Comparison of ENCODE assay signal across 1 cellular context in genomic region chr16:47448830-47449575, GRCh38.
TF ChIP-seq lines count a peak whose summit lies in the region.

No MANE protein-coding gene starts in this region.

TF ChIP-seq in K562, 482 proteins besides CTCF, POLR2A, EP300 and RAD21 (continued from another document and continues in another):
- TF ChIP-seq NR2C2 (CRISPR knock-in tag; IDR thresholded peaks at IDR 0.05) (no peak), NR2C2 (tag; IDR thresholded peaks at IDR 0.05) (no peak), E2F3 (CRISPR knock-in tag; IDR thresholded peaks at IDR 0.05) (no peak), POLR2AphosphoS5 (IDR thresholded peaks at IDR 0.05; ENCODE audit: control insufficient read depth, insufficient read depth, low read depth, low read length) (peak; percentile 70; the same call in 1 of the 2 replicates), HNRNPH1 (optimal IDR thresholded peaks at IDR 0.05; ENCODE audit: low read depth, low read length) (no peak), SRSF7 (optimal IDR thresholded peaks at IDR 0.05; ENCODE audit: low read depth, low read length) (no peak), HDAC3 (IDR thresholded peaks at IDR 0.05; ENCODE audit: borderline replicate concordance, partially characterized antibody) (no peak), ZBTB2 (IDR thresholded peaks at IDR 0.05) (no peak), ZNF146 (CRISPR knock-in tag; IDR thresholded peaks at IDR 0.05; ENCODE audit: unreplicated experiment) (no peak), HNRNPLL (IDR thresholded peaks at IDR 0.05; ENCODE audit: low read depth, low read length, poor library complexity, severe bottlenecking) (no peak), DLX4 (CRISPR knock-in tag; IDR thresholded peaks at IDR 0.05) (no peak), TCF3 (CRISPR knock-in tag; IDR thresholded peaks at IDR 0.05) (peak; percentile 82), ZNF395 (CRISPR knock-in tag; IDR thresholded peaks at IDR 0.05) (no peak), ZMIZ1 (IDR thresholded peaks at IDR 0.05; ENCODE audit: low read depth in 2 of 2, low read length in 2 of 2) (no peak), ZNF79 (CRISPR knock-in tag; IDR thresholded peaks at IDR 0.05; ENCODE audit: low read depth) (no peak), NCOA1 (IDR thresholded peaks at IDR 0.05; ENCODE audit: low read depth) (no peak), NRF1 (conservative IDR thresholded peaks at IDR 0.05 in 1 of 2, IDR thresholded peaks at IDR 0.05 in 1 of 2) (no peak), ATF1 (CRISPR knock-in tag; IDR thresholded peaks at IDR 0.05) (no peak), ATF1 (tag; IDR thresholded peaks at IDR 0.05) (no peak), MCM2 (IDR thresholded peaks at IDR 0.05; ENCODE audit: low read depth) (no peak), HMBOX1 (IDR thresholded peaks at IDR 0.05) (peak; percentile 43; the same call in 1 of the 2 replicates), ZBTB17 (CRISPR knock-in tag; IDR thresholded peaks at IDR 0.05) (no peak), ZFPM2 (CRISPR knock-in tag; IDR thresholded peaks at IDR 0.05) (no peak)
- TF ChIP-seq, protein P1, sequence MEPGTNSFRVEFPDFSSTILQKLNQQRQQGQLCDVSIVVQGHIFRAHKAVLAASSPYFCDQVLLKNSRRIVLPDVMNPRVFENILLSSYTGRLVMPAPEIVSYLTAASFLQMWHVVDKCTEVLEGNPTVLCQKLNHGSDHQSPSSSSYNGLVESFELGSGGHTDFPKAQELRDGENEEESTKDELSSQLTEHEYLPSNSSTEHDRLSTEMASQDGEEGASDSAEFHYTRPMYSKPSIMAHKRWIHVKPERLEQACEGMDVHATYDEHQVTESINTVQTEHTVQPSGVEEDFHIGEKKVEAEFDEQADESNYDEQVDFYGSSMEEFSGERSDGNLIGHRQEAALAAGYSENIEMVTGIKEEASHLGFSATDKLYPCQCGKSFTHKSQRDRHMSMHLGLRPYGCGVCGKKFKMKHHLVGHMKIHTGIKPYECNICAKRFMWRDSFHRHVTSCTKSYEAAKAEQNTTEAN (CRISPR knock-in tag; IDR thresholded peaks at IDR 0.05), result no peak
- TF ChIP-seq, protein P2, sequence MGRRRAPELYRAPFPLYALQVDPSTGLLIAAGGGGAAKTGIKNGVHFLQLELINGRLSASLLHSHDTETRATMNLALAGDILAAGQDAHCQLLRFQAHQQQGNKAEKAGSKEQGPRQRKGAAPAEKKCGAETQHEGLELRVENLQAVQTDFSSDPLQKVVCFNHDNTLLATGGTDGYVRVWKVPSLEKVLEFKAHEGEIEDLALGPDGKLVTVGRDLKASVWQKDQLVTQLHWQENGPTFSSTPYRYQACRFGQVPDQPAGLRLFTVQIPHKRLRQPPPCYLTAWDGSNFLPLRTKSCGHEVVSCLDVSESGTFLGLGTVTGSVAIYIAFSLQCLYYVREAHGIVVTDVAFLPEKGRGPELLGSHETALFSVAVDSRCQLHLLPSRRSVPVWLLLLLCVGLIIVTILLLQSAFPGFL (CRISPR knock-in tag; IDR thresholded peaks at IDR 0.05), result no peak
- TF ChIP-seq, protein P3, sequence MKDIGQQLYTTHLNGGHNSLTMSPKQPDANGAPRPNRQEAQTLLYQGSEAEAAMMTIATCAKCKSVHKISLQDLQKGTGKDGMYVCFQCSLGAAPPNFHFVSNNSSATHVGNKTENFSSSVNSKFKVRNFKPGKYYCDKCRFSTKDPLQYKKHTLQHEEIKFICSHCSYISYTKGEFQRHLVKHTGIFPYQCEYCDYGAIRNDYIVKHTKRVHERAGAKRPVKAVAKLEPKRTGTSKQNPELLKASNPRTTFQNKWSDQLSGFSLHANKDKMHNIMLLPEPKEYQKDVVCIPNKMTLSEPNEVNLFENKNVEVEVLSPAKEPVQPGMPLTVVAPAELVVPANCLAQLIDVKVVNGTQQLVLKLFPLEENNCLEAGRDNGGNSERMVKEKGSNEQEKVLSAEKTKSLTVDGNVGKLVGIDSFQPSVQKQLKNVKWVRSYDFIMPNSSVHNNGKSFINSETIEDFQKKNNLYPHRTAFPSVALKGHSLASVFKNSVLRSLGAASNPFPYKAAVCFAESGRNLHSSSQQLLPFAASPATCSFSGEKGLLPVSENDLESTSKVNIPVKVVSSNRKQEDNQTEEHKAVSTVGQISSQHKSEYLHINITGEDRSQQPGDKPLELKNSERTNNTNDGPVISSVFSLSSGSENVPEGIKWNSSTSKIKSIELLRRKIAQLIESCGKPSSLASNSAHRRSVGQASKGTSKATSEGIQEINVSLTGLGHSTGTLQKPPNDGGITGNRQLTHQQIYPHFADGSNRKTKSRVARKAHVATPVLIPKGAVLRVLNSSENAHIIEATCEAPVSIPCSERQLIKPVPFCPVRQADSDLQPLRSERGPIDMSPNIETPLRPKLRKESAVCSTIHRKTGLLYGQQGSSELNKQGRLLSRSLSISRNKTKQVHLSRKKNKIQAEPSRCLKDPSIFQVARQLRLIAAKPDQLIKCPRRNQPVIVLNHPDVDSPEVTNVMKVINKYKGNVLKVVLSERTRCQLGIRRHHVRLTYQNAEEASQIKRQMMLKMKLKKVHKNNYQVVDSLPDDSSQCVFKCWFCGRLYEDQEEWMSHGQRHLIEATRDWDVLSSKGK (CRISPR knock-in tag; IDR thresholded peaks at IDR 0.05), result no peak
- TF ChIP-seq, protein P4, sequence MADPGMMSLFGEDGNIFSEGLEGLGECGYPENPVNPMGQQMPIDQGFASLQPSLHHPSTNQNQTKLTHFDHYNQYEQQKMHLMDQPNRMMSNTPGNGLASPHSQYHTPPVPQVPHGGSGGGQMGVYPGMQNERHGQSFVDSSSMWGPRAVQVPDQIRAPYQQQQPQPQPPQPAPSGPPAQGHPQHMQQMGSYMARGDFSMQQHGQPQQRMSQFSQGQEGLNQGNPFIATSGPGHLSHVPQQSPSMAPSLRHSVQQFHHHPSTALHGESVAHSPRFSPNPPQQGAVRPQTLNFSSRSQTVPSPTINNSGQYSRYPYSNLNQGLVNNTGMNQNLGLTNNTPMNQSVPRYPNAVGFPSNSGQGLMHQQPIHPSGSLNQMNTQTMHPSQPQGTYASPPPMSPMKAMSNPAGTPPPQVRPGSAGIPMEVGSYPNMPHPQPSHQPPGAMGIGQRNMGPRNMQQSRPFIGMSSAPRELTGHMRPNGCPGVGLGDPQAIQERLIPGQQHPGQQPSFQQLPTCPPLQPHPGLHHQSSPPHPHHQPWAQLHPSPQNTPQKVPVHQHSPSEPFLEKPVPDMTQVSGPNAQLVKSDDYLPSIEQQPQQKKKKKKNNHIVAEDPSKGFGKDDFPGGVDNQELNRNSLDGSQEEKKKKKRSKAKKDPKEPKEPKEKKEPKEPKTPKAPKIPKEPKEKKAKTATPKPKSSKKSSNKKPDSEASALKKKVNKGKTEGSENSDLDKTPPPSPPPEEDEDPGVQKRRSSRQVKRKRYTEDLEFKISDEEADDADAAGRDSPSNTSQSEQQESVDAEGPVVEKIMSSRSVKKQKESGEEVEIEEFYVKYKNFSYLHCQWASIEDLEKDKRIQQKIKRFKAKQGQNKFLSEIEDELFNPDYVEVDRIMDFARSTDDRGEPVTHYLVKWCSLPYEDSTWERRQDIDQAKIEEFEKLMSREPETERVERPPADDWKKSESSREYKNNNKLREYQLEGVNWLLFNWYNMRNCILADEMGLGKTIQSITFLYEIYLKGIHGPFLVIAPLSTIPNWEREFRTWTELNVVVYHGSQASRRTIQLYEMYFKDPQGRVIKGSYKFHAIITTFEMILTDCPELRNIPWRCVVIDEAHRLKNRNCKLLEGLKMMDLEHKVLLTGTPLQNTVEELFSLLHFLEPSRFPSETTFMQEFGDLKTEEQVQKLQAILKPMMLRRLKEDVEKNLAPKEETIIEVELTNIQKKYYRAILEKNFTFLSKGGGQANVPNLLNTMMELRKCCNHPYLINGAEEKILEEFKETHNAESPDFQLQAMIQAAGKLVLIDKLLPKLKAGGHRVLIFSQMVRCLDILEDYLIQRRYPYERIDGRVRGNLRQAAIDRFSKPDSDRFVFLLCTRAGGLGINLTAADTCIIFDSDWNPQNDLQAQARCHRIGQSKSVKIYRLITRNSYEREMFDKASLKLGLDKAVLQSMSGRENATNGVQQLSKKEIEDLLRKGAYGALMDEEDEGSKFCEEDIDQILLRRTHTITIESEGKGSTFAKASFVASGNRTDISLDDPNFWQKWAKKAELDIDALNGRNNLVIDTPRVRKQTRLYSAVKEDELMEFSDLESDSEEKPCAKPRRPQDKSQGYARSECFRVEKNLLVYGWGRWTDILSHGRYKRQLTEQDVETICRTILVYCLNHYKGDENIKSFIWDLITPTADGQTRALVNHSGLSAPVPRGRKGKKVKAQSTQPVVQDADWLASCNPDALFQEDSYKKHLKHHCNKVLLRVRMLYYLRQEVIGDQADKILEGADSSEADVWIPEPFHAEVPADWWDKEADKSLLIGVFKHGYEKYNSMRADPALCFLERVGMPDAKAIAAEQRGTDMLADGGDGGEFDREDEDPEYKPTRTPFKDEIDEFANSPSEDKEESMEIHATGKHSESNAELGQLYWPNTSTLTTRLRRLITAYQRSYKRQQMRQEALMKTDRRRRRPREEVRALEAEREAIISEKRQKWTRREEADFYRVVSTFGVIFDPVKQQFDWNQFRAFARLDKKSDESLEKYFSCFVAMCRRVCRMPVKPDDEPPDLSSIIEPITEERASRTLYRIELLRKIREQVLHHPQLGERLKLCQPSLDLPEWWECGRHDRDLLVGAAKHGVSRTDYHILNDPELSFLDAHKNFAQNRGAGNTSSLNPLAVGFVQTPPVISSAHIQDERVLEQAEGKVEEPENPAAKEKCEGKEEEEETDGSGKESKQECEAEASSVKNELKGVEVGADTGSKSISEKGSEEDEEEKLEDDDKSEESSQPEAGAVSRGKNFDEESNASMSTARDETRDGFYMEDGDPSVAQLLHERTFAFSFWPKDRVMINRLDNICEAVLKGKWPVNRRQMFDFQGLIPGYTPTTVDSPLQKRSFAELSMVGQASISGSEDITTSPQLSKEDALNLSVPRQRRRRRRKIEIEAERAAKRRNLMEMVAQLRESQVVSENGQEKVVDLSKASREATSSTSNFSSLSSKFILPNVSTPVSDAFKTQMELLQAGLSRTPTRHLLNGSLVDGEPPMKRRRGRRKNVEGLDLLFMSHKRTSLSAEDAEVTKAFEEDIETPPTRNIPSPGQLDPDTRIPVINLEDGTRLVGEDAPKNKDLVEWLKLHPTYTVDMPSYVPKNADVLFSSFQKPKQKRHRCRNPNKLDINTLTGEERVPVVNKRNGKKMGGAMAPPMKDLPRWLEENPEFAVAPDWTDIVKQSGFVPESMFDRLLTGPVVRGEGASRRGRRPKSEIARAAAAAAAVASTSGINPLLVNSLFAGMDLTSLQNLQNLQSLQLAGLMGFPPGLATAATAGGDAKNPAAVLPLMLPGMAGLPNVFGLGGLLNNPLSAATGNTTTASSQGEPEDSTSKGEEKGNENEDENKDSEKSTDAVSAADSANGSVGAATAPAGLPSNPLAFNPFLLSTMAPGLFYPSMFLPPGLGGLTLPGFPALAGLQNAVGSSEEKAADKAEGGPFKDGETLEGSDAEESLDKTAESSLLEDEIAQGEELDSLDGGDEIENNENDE (IDR thresholded peaks at IDR 0.05; ENCODE audit: low read depth, low read length), result no peak
